ENCODE assay signal across 13 cellular contexts in genomic region chr19:42105358-42105757, GRCh38. TPM values are rescaled to one million over a fixed set of nuclear protein-coding genes. Genes with fewer than 3 reads are reported as not detected.
DNase-seq lines count a peak whose midpoint lies in the region; ATAC-seq and TF ChIP-seq lines count a peak whose summit lies in the region.
"Had no signal": no experiment of that assay in that cellular context is flagged by ENCODE, and none has a peak within 500 bp of the region (broad histone marks: within the 10 kb centered on the region; RNA-seq: fewer than 3 reads in every experiment).

No MANE protein-coding gene starts in this region.

- H3K36me3 Mint-ChIP-seq in stimulated activated naive CD8-positive, alpha-beta T cell treated with anti-CD3 and anti-CD28 coated beads, Interleukin-15, Interleukin-2, amounts not matched to agents 100 ng/mL and 50 ng/mL, for 24 hours (ENCODE audit: low read depth): peaks cover 69% of the 10 kb centered on the region
- H3K36me3 Mint-ChIP-seq in activated T-helper 1 cell treated with anti-CD3 and anti-CD28 coated beads, Interleukin-12 subunit alpha, Interleukin-12 subunit beta, Interleukin-2, Interleukin-4 antibody, amounts not matched to agents 30 ng/mL and 10 ng/mL and 1 ng/mL, durations not matched to agents 14 hours and 24 hours and 36 hours (ENCODE audit: low read depth): peaks cover 23% of the 10 kb centered on the region

- no peak overlapping the region for H2BK12ac ChIP-seq in mesenchymal stem cell (ENCODE audit: low read length in 2 of 2)

- H3K27me3 Mint-ChIP-seq in stimulated activated naive CD8-positive, alpha-beta T cell treated with anti-CD3 and anti-CD28 coated beads, Interleukin-15, Interleukin-2, amounts not matched to agents 100 ng/mL and 50 ng/mL, for 24 hours: no peaks in the 10 kb centered on the region
- no peaks in the 10 kb centered on the region for H3K27me3 Mint-ChIP-seq in activated T-helper 1 cell treated with anti-CD3 and anti-CD28 coated beads, Interleukin-12 subunit alpha, Interleukin-12 subunit beta, Interleukin-2, Interleukin-4 antibody, amounts not matched to agents 30 ng/mL and 10 ng/mL and 1 ng/mL, durations not matched to agents 14 hours and 24 hours and 36 hours (ENCODE audit: insufficient read depth)

- no peak overlapping the region for H3K27ac ChIP-seq in mesenchymal stem cell (ENCODE audit: low read length, poor library complexity, severe bottlenecking)
- H3K27ac ChIP-seq in heart left ventricle: no peak overlapping the region

- TF ChIP-seq CTCF in heart left ventricle (IDR thresholded peaks at IDR 0.05): no peak

- H2BK120ac ChIP-seq in mesenchymal stem cell (ENCODE audit: low read depth, low read length): no peak overlapping the region

- H3K9ac ChIP-seq in mesenchymal stem cell (ENCODE audit: low read length): peak overlapping the region; percentile 54

- H2BK5ac ChIP-seq in mesenchymal stem cell (ENCODE audit: low read depth, low read length, poor library complexity, severe bottlenecking): no peak overlapping the region

- H3K79me1 ChIP-seq in mesenchymal stem cell (replicated peaks; ENCODE audit: low read length, poor library complexity, severe bottlenecking): no peaks in the 10 kb centered on the region

- no peak overlapping the region for H3K23ac ChIP-seq in mesenchymal stem cell (ENCODE audit: low read length in 2 of 2)

- H4K91ac ChIP-seq in mesenchymal stem cell (ENCODE audit: low read length): no peak overlapping the region

- no peak overlapping the region for H3K18ac ChIP-seq in mesenchymal stem cell (ENCODE audit: low read depth in 1 of 2, low read length in 2 of 2)

- H3K4me3 Mint-ChIP-seq in stimulated activated naive CD8-positive, alpha-beta T cell treated with anti-CD3 and anti-CD28 coated beads, Interleukin-15, Interleukin-2, amounts not matched to agents 100 ng/mL and 50 ng/mL, for 24 hours: peak overlapping the region; percentile 25
- no peak overlapping the region for H3K4me3 Mint-ChIP-seq in activated T-helper 1 cell treated with anti-CD3 and anti-CD28 coated beads, Interleukin-12 subunit alpha, Interleukin-12 subunit beta, Interleukin-2, Interleukin-4 antibody, amounts not matched to agents 30 ng/mL and 10 ng/mL and 1 ng/mL, durations not matched to agents 14 hours and 24 hours and 36 hours

- no peak overlapping the region for H2AK5ac ChIP-seq in mesenchymal stem cell (ENCODE audit: low read length, severe bottlenecking)

- H3K9me3 ChIP-seq in mesenchymal stem cell (ENCODE audit: control insufficient read depth, low read length) (no peaks in the 10 kb centered on the region), heart left ventricle (no peaks in the 10 kb centered on the region)
- H3K9me3 ChIP-seq: MG63 had no signal

- no peaks in the 10 kb centered on the region for H3K27me3 ChIP-seq in mesenchymal stem cell (ENCODE audit: control insufficient read depth in 1 of 2, insufficient read depth in 1 of 2, low read length in 2 of 2)
- peaks cover 0 to 31% (median 4%) of the 10 kb centered on the region in 9 donors for H3K27me3 ChIP-seq in heart left ventricle

- H3K4me2 ChIP-seq in mesenchymal stem cell (ENCODE audit: low read length, poor library complexity, severe bottlenecking): no peak overlapping the region

- H3K14ac ChIP-seq in mesenchymal stem cell (ENCODE audit: low read length in 2 of 2): no peak overlapping the region

- H3K4me1 ChIP-seq in mesenchymal stem cell (ENCODE audit: control insufficient read depth, insufficient read depth, low read depth, low read length): peaks cover 6% of the 10 kb centered on the region
- H3K4me1 ChIP-seq in heart left ventricle: peaks cover 0 to 12% (median 0%) of the 10 kb centered on the region in 12 donors

- no peak overlapping the region for H3K4ac ChIP-seq in mesenchymal stem cell (ENCODE audit: low read depth in 1 of 2, low read length in 2 of 2)

- TF ChIP-seq POLR2A in heart left ventricle (IDR thresholded peaks at IDR 0.05): no peak

- H3K36me3 ChIP-seq in mesenchymal stem cell (ENCODE audit: control insufficient read depth in 1 of 2, insufficient read depth in 2 of 2, low read depth in 1 of 2, low read length in 2 of 2) (peaks cover 0 to 13% of the 10 kb centered on the region in 2 experiments), heart left ventricle (no peaks in the 10 kb centered on the region)
- H3K36me3 ChIP-seq: MG63 had no signal

- WGBS in mesenchymal stem cell: 87% methylated on average over 3 of the region's 3 CpGs
- WGBS in heart left ventricle, 4 donors: 78 to 89% (median 84%) methylated on average over 3 of the region's 3 CpGs

- no peak for DNase-seq in stimulated activated naive CD8-positive, alpha-beta T cell treated with anti-CD3 and anti-CD28 coated beads, Interleukin-15, Interleukin-2, amounts not matched to agents 100 U/mL and 50 U/mL, for 24 hours
- no peak for DNase-seq in activated T-helper 1 cell treated with anti-CD3 and anti-CD28 coated beads, Interleukin-12 subunit alpha, Interleukin-12 subunit beta, Interleukin-2, Interleukin-4 antibody, amounts not matched to agents 30 ng/mL and 10 ng/mL and 1 ng/mL, durations not matched to agents 14 hours and 24 hours and 36 hours (ENCODE audit: low spot score)
- DNase-seq in mesenchymal stem cell (no peak), activated gamma-delta T cell treated with Interleukin-2 at 50 U/mL for 16 hours (no peak), heart left ventricle (no peak), NCI-H748 (lab: John Stamatoyannopoulos, UW; ENCODE audit: unreplicated experiment) (no peak)
- DNase-seq: DMS 273 treated with DMSO at 0.1 percent for 48 hours, KG1, MG63, NCI-H1092 treated with DMSO at 0.1 percent for 48 hours, NCI-H1694 treated with DMSO at 0.1 percent for 48 hours, NCI-H69 had no signal

- no peak overlapping the region for H4K8ac ChIP-seq in mesenchymal stem cell (ENCODE audit: low read length)

- no peak overlapping the region for H2AFZ ChIP-seq in mesenchymal stem cell (ENCODE audit: low read depth, low read length)

- ATAC-seq in stimulated activated naive CD8-positive, alpha-beta T cell treated with anti-CD3 and anti-CD28 coated beads, Interleukin-15, Interleukin-2, amounts not matched to agents 100 U/mL and 50 U/mL, for 24 hours: no peak
- ATAC-seq in heart left ventricle: no peak

- H3K4me3 ChIP-seq in mesenchymal stem cell (ENCODE audit: insufficient read depth in 1 of 2, low read depth in 1 of 2, low read length in 2 of 2): no peak overlapping the region
- H3K4me3 ChIP-seq in heart left ventricle: no peak overlapping the region
- H3K4me3 ChIP-seq: MG63 had no signal

- intact Hi-C loops in activated T-helper 1 cell treated with anti-CD3 and anti-CD28 coated beads, Interleukin-12 subunit alpha, Interleukin-12 subunit beta, Interleukin-2, Interleukin-4 antibody, amounts not matched to agents 30 ng/mL and 10 ng/mL and 1 ng/mL, durations not matched to agents 14 hours and 24 hours and 36 hours (cut with micrococcal nuclease): no loop called here
- intact Hi-C loops in heart left ventricle (cut with DNase I): loop anchor here in 2 of 10 donors (10.0 kb wide), 1 partner anchor 79 kb away; no protein-coding TSS in a partner anchor

- H3K27ac Mint-ChIP-seq in stimulated activated naive CD8-positive, alpha-beta T cell treated with anti-CD3 and anti-CD28 coated beads, Interleukin-15, Interleukin-2, amounts not matched to agents 100 ng/mL and 50 ng/mL, for 24 hours: peak overlapping the region; percentile 71
- peak overlapping the region; percentile 11 for H3K27ac Mint-ChIP-seq in activated T-helper 1 cell treated with anti-CD3 and anti-CD28 coated beads, Interleukin-12 subunit alpha, Interleukin-12 subunit beta, Interleukin-2, Interleukin-4 antibody, amounts not matched to agents 30 ng/mL and 10 ng/mL and 1 ng/mL, durations not matched to agents 14 hours and 24 hours and 36 hours

- peaks cover 38% of the 10 kb centered on the region for H3K4me1 Mint-ChIP-seq in stimulated activated naive CD8-positive, alpha-beta T cell treated with anti-CD3 and anti-CD28 coated beads, Interleukin-15, Interleukin-2, amounts not matched to agents 100 ng/mL and 50 ng/mL, for 24 hours (ENCODE audit: low read depth)
- peaks cover 34% of the 10 kb centered on the region for H3K4me1 Mint-ChIP-seq in activated T-helper 1 cell treated with anti-CD3 and anti-CD28 coated beads, Interleukin-12 subunit alpha, Interleukin-12 subunit beta, Interleukin-2, Interleukin-4 antibody, amounts not matched to agents 30 ng/mL and 10 ng/mL and 1 ng/mL, durations not matched to agents 14 hours and 24 hours and 36 hours (ENCODE audit: low read depth)

- no peak overlapping the region for H2BK15ac ChIP-seq in mesenchymal stem cell (ENCODE audit: low read depth, poor library complexity, severe bottlenecking)

- no peaks in the 10 kb centered on the region for H3K9me3 Mint-ChIP-seq in stimulated activated naive CD8-positive, alpha-beta T cell treated with anti-CD3 and anti-CD28 coated beads, Interleukin-15, Interleukin-2, amounts not matched to agents 100 ng/mL and 50 ng/mL, for 24 hours
- H3K9me3 Mint-ChIP-seq in activated T-helper 1 cell treated with anti-CD3 and anti-CD28 coated beads, Interleukin-12 subunit alpha, Interleukin-12 subunit beta, Interleukin-2, Interleukin-4 antibody, amounts not matched to agents 30 ng/mL and 10 ng/mL and 1 ng/mL, durations not matched to agents 14 hours and 24 hours and 36 hours: no peaks in the 10 kb centered on the region

RNA-seq across cellular contexts. Expression of gene POU2F2, which starts 26.9 kb away (rescaled TPM):
- total RNA-seq in activated T-helper 1 cell treated with anti-CD3 and anti-CD28 coated beads, Interleukin-12 subunit alpha, Interleukin-12 subunit beta, Interleukin-2, Interleukin-4 antibody, amounts not matched to agents 30 ng/mL and 10 ng/mL and 1 ng/mL, durations not matched to agents 14 hours and 24 hours and 36 hours: 64.0 and 65.8 TPM in 2 replicates
- 10.3 TPM for polyA plus RNA-seq in mesenchymal stem cell (2013, experiment 1 of 2)
- polyA plus RNA-seq in mesenchymal stem cell (2013, experiment 2 of 2): 9.3 TPM
- 10 to 100 TPM in 1 of 9 donors, 1 to 10 TPM in 1, under 1 TPM in 7; 0.16 to 10.1 (median 0.50) TPM for total RNA-seq in heart left ventricle
- polyA plus RNA-seq in heart left ventricle: under 1 TPM; 0.61 to 0.69 TPM

RNA-seq across cellular contexts. Expression of gene ZNF574, which starts 29.4 kb away (rescaled TPM):
- 17.5 and 17.8 TPM in 2 replicates for total RNA-seq in activated T-helper 1 cell treated with anti-CD3 and anti-CD28 coated beads, Interleukin-12 subunit alpha, Interleukin-12 subunit beta, Interleukin-2, Interleukin-4 antibody, amounts not matched to agents 30 ng/mL and 10 ng/mL and 1 ng/mL, durations not matched to agents 14 hours and 24 hours and 36 hours
- polyA plus RNA-seq in mesenchymal stem cell (2013, experiment 1 of 2): 6.0 TPM
- polyA plus RNA-seq in mesenchymal stem cell (2013, experiment 2 of 2): 6.3 TPM
- 10 to 100 TPM in 3 of 9 donors, 1 to 10 TPM in 6; 6.3 to 17.7 (median 8.8) TPM for total RNA-seq in heart left ventricle
- polyA plus RNA-seq in heart left ventricle: 1 to 10 TPM; 5.1 to 6.9 TPM

RNA-seq across cellular contexts. Expression of gene GRIK5, which starts 35.4 kb away (rescaled TPM):
- 3.9 TPM in 2 replicates for total RNA-seq in activated T-helper 1 cell treated with anti-CD3 and anti-CD28 coated beads, Interleukin-12 subunit alpha, Interleukin-12 subunit beta, Interleukin-2, Interleukin-4 antibody, amounts not matched to agents 30 ng/mL and 10 ng/mL and 1 ng/mL, durations not matched to agents 14 hours and 24 hours and 36 hours
- 0.12 TPM for polyA plus RNA-seq in mesenchymal stem cell (2013, experiment 1 of 2)
- 0.07 TPM for polyA plus RNA-seq in mesenchymal stem cell (2013, experiment 2 of 2)
- total RNA-seq in heart left ventricle: 1 to 10 TPM; 1.4 to 9.0 (median 3.6) TPM
- under 1 TPM; 0.28 to 0.72 TPM for polyA plus RNA-seq in heart left ventricle
